In genomic region chr17:66343531-66344078, GRCh38 we compare ENCODE assay signal across 1 cellular context.
TF ChIP-seq lines count a peak whose summit lies in the region.

No MANE protein-coding gene starts in this region.

TF ChIP-seq in K562, 482 proteins besides CTCF, POLR2A, EP300 and RAD21 (continued from another document):
- no peak for TF ChIP-seq SIN3A (IDR thresholded peaks at IDR 0.05; ENCODE audit: borderline replicate concordance in 2 of 2, control insufficient read depth in 1 of 2, low read depth in 2 of 2, low read length in 2 of 2)
- TF ChIP-seq BHLHE40 (IDR thresholded peaks at IDR 0.05; ENCODE audit: low read length): 0 out of 2 replicates have a peak, but pooled peaks have one; percentile 51
- TF ChIP-seq TARDBP (IDR thresholded peaks at IDR 0.05): no peak
- TF ChIP-seq ARID4B (CRISPR knock-in tag; IDR thresholded peaks at IDR 0.05): no peak
- TF ChIP-seq SMAD1 (IDR thresholded peaks at IDR 0.05; ENCODE audit: low read depth, low read length, partially characterized antibody): no peak
- TF ChIP-seq ZKSCAN8 (CRISPR knock-in tag; IDR thresholded peaks at IDR 0.05): peak; percentile 65; the same call in 1 of the 2 replicates
- TF ChIP-seq FOXJ2 (tag; IDR thresholded peaks at IDR 0.05): peak; percentile 48; the same call in 1 of the 2 replicates
- TF ChIP-seq TCF15 (CRISPR knock-in tag; IDR thresholded peaks at IDR 0.05): 0 out of 2 replicates have a peak, but pooled peaks have one; percentile 59
- no peak for TF ChIP-seq IRF2 (CRISPR knock-in tag; IDR thresholded peaks at IDR 0.05)
TF ChIP-seq in K562: peak in this region for 136.
